Comparison of ENCODE assay signal across 8 cellular contexts in genomic region chr6:37696220-37696840, GRCh38. TPM values are rescaled to one million over a fixed set of nuclear protein-coding genes. Genes with fewer than 3 reads are reported as not detected.
DNase-seq lines count a peak whose midpoint lies in the region; ATAC-seq and TF ChIP-seq lines count a peak whose summit lies in the region.

No MANE protein-coding gene starts in this region.

- no peak for ATAC-seq in GM21423 (IDR thresholded peaks at IDR 0.05; ENCODE audit: unreplicated experiment)
- ATAC-seq in GM21786 (IDR thresholded peaks at IDR 0.05; ENCODE audit: unreplicated experiment) = no peak

- H3K36me3 ChIP-seq in effector memory CD4-positive, alpha-beta T cell (ENCODE audit: control insufficient read depth, insufficient read depth, low read length) = no peaks in the 10 kb centered on the region
- H3K36me3 ChIP-seq in muscle layer of duodenum (ENCODE audit: control insufficient read depth in 1 of 2, insufficient read depth in 2 of 2, low read length in 2 of 2) (no peaks in the 10 kb centered on the region), vagina (no peaks in the 10 kb centered on the region)

- H3K4me1 ChIP-seq in effector memory CD4-positive, alpha-beta T cell (ENCODE audit: control insufficient read depth, insufficient read depth, low read length, poor library complexity, severe bottlenecking) = peaks cover 14% of the 10 kb centered on the region
- H3K4me1 ChIP-seq in muscle layer of duodenum (ENCODE audit: control insufficient read depth in 1 of 2, insufficient read depth in 2 of 2, low read length in 2 of 2) (peaks cover 0 to 21% of the 10 kb centered on the region in 2 donors), vagina (peaks cover 39% of the 10 kb centered on the region)

- H3K27me3 ChIP-seq in effector memory CD4-positive, alpha-beta T cell (replicated peaks; ENCODE audit: control insufficient read depth, insufficient read depth, low read length, poor library complexity, severe bottlenecking) = peaks cover 6% of the 10 kb centered on the region
- H3K27me3 ChIP-seq in muscle layer of duodenum (ENCODE audit: low read depth, low read length) = peaks cover 15% of the 10 kb centered on the region
- H3K27me3 ChIP-seq in vagina = no peaks in the 10 kb centered on the region

- no peak overlapping the region for H3K27ac ChIP-seq in effector memory CD4-positive, alpha-beta T cell (ENCODE audit: insufficient read depth, low read length, poor library complexity, severe bottlenecking)
- H3K27ac ChIP-seq in muscle layer of duodenum (ENCODE audit: low read length) (no peak overlapping the region), vagina (peak overlapping the region; percentile 80)

- H3K4me3 ChIP-seq in effector memory CD4-positive, alpha-beta T cell (ENCODE audit: insufficient read depth, low read depth, low read length, poor library complexity, severe bottlenecking) = peak overlapping the region; percentile 85
- H3K4me3 ChIP-seq in muscle layer of duodenum (ENCODE audit: low read depth in 1 of 2, low read length in 2 of 2) (peak overlapping the region; percentile 52 to 78), vagina (peak overlapping the region; percentile 74 to 75)

- no peaks in the 10 kb centered on the region for H3K9me3 ChIP-seq in effector memory CD4-positive, alpha-beta T cell (ENCODE audit: control insufficient read depth, low read length)
- no peaks in the 10 kb centered on the region for H3K9me3 ChIP-seq in muscle layer of duodenum (ENCODE audit: control insufficient read depth in 1 of 2, low read length in 2 of 2)
- no peaks in the 10 kb centered on the region for H3K9me3 ChIP-seq in vagina

- intact Hi-C loops in vagina (cut with DNase I) = loop anchor here (10.0 kb wide), 1 partner anchor 222 kb away; no protein-coding TSS in a partner anchor

- TF ChIP-seq CTCF in vagina (IDR thresholded peaks at IDR 0.05) = no peak

- DNase-seq in activated T-cell treated with anti-CD3 and anti-CD28 coated beads for 1 hour (ENCODE audit: low read depth) = peak; percentile 4
- DNase-seq in activated T-cell treated with anti-CD3 and anti-CD28 coated beads for 4 hours = no peak
- DNase-seq in activated CD4-positive, CD25-positive, alpha-beta regulatory T cell treated with anti-CD3 and anti-CD28 coated beads, Interleukin-2, amount 50 U/mL, for 72 hours = peak; percentile 48
- no peak for DNase-seq in effector memory CD4-positive, alpha-beta T cell
- no peak for DNase-seq in vagina (ENCODE audit: extremely low spot score in 2 of 2)

- no peak for TF ChIP-seq POLR2A in vagina (IDR thresholded peaks at IDR 0.05)

RNA-seq across cellular contexts. Expression of gene MDGA1, which starts 1.4 kb away (rescaled TPM):
- 6.6 TPM for total RNA-seq in vagina

Comparison
In these comparisons a context has a peak if more than half of its experiments do, and no peak if none do; other contexts are left out.
1. DNase-seq: peak in activated T-cell treated with anti-CD3 and anti-CD28 coated beads for 1 hour (single experiment) and activated CD4-positive, CD25-positive, alpha-beta regulatory T cell treated with anti-CD3 and anti-CD28 coated beads, Interleukin-2, amount 50 U/mL, for 72 hours (single experiment); none in activated T-cell treated with anti-CD3 and anti-CD28 coated beads for 4 hours (single experiment), effector memory CD4-positive, alpha-beta T cell (0 of 3) and vagina (0 of 2).
2. Peak in every context shown above with its lines, with median percentiles within 50 percentile points of each other: H3K4me3 ChIP-seq.